Comparison of ENCODE assay signal across 8 cellular contexts in the genomic region with DNA sequence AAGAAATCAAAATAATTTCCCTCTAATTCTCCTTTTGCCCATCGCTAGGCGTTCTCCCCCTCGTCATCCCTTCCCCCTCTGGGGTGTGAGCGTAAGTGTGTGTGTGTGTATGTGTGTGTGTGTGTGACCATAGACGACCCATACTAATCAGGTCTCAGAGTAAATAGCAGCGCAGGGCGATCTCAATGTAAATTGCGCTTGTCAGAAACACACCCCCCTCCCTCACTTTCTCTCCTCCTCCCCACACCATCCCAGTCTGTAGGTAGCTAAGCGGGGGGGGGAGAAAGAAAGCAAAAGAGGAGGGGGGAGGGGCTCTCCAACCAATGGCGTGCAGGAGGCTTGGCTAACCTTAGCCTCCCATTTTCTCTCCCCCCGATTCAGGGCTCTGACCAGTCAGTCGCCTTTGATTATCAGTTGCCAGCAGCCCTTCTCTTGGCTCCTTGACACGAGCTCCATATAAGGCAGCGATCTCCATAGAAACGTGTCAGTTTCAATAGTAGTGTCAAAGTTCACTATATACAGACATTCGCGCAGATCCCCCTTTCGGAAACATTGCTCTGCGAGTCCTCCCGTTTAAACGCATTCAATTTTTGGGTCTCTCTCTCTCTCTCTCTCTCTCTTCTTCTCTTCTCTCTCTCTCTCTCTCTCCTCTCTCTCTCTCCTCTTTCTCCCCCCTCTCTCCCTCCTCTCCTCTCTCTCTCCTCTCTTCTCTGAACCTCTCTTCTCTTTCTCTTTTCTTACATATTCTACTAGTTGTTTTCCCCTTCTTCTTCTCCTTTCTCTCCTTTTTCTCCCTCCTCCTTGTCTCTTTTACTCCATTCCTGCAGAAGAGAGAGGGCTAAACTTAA. TPM values are rescaled to one million over a fixed set of nuclear protein-coding genes. Genes with fewer than 3 reads are reported as not detected.
A peak's percentile ranks its signal among the peaks of the same experiment; 100 is the strongest.
DNase-seq lines count a peak whose midpoint lies in the region; ATAC-seq, FAIRE-seq and TF ChIP-seq lines count a peak whose summit lies in the region.

Gene NR2F1, plus strand, starts transcription at position 546 of the 848 bp plus-strand sequence. CDS start 1,802 bp downstream, outside the sequence.

- H3K4me1 Mint-ChIP-seq in activated CD8-positive, alpha-beta T cell treated with anti-CD3 and anti-CD28 coated beads, Interleukin-2, amount 10 ng/mL, durations not matched to agents 7 days and 5 days (ENCODE audit: low read depth), result peaks cover 31% of the 10 kb centered on the region
- H3K4me1 Mint-ChIP-seq in glutamatergic neuron (ENCODE audit: low read depth, unreplicated experiment), result peaks cover 8% of the 10 kb centered on the region

- POLR2A ChIA-PET in AG04450 (lab: Yijun Ruan, JAX), result interaction anchor here (0.6 to 1.6 kb wide), 19 partner anchors 9 to 1113 kb away, joined by 3 to 7 read pairs (median 4); no protein-coding TSS in a partner anchor
- POLR2A ChIA-PET in activated CD8-positive, alpha-beta T cell treated with anti-CD3 and anti-CD28 coated beads, Interleukin-2, amount 10 ng/mL, durations not matched to agents 7 days and 5 days (lab: Charles Lee), result no interaction called here

- H3K27ac Mint-ChIP-seq in activated CD8-positive, alpha-beta T cell treated with anti-CD3 and anti-CD28 coated beads, Interleukin-2, amount 10 ng/mL, durations not matched to agents 7 days and 5 days, result no peak within 1 kb of the TSS
- no peak within 1 kb of the TSS for H3K27ac Mint-ChIP-seq in glutamatergic neuron (ENCODE audit: unreplicated experiment)

- intact Hi-C loops in posterior vena cava (cut with DNase I), result no loop called here

- peaks cover 6% of the 10 kb centered on the region for H3K36me3 Mint-ChIP-seq in activated CD8-positive, alpha-beta T cell treated with anti-CD3 and anti-CD28 coated beads, Interleukin-2, amount 10 ng/mL, durations not matched to agents 7 days and 5 days (ENCODE audit: low read depth)
- no peaks in the 10 kb centered on the region for H3K36me3 Mint-ChIP-seq in glutamatergic neuron (ENCODE audit: unreplicated experiment)

- H3K27me3 ChIP-seq in AG04450 (ENCODE audit: control insufficient read depth, insufficient read depth, low read length), result no peaks in the 10 kb centered on the region

- peak; percentile 26 for FAIRE-seq in GM19239 (lab: Jason Lieb, UNC)

- peak; percentile 99 for DNase-seq in AG04450 (ENCODE audit: low read depth, low spot score)
- DNase-seq in GM19239 (ENCODE audit: insufficient read length, low spot score), result no peak
- DNase-seq in NCI-H2107 treated with DMSO at 0.1 percent for 48 hours (lab: John Stamatoyannopoulos, UW; ENCODE audit: unreplicated experiment), result peak; percentile 66
- DNase-seq in activated CD8-positive, alpha-beta T cell treated with anti-CD3 and anti-CD28 coated beads, Interleukin-2, amount 10 ng/mL, durations not matched to agents 7 days and 5 days, result no peak
- peak; percentile 55 for DNase-seq in glutamatergic neuron
- peak; percentile 92 for DNase-seq in posterior vena cava (ENCODE audit: low spot score)
- DNase-seq in GM19240 (ENCODE audit: insufficient read length, low spot score), result no peak

- H3K4me3 Mint-ChIP-seq in activated CD8-positive, alpha-beta T cell treated with anti-CD3 and anti-CD28 coated beads, Interleukin-2, amount 10 ng/mL, durations not matched to agents 7 days and 5 days, result peak within 1 kb of the TSS; percentile 58
- no peak within 1 kb of the TSS for H3K4me3 Mint-ChIP-seq in glutamatergic neuron (ENCODE audit: unreplicated experiment)

- H3K9me3 Mint-ChIP-seq in activated CD8-positive, alpha-beta T cell treated with anti-CD3 and anti-CD28 coated beads, Interleukin-2, amount 10 ng/mL, durations not matched to agents 7 days and 5 days (ENCODE audit: insufficient read depth), result peaks cover 6% of the 10 kb centered on the region
- peaks cover 17% of the 10 kb centered on the region for H3K9me3 Mint-ChIP-seq in glutamatergic neuron (ENCODE audit: unreplicated experiment)

- TF ChIP-seq CTCF in AG04450 (IDR thresholded peaks at IDR 0.05; ENCODE audit: low read depth, low read length), result no peak
- no peak for TF ChIP-seq CTCF in glutamatergic neuron (IDR thresholded peaks at IDR 0.05; ENCODE audit: partially characterized antibody, unreplicated experiment)

- H3K27me3 Mint-ChIP-seq in activated CD8-positive, alpha-beta T cell treated with anti-CD3 and anti-CD28 coated beads, Interleukin-2, amount 10 ng/mL, durations not matched to agents 7 days and 5 days (ENCODE audit: low read depth), result peaks cover 52% of the 10 kb centered on the region
- H3K27me3 Mint-ChIP-seq in glutamatergic neuron (ENCODE audit: unreplicated experiment), result peaks cover 26% of the 10 kb centered on the region

- CTCF ChIA-PET in AG04450 (lab: Charles Lee), result interaction anchor here (0.5 to 1.2 kb wide), 9 partner anchors 24 to 1650 kb away, joined by 3 to 14 read pairs (median 4); no protein-coding TSS in a partner anchor
- CTCF ChIA-PET in activated CD8-positive, alpha-beta T cell treated with anti-CD3 and anti-CD28 coated beads, Interleukin-2, amount 10 ng/mL, durations not matched to agents 7 days and 5 days (lab: Charles Lee), result interaction anchor here (0.6 to 1.6 kb wide), 3 partner anchors 24 to 218 kb away, joined by 3 to 5 read pairs (median 4); no protein-coding TSS in a partner anchor

- ATAC-seq in activated CD8-positive, alpha-beta T cell treated with anti-CD3 and anti-CD28 coated beads, Interleukin-2, amount 10 ng/mL, durations not matched to agents 7 days and 5 days, result no peak
- no peak for ATAC-seq in HG03045 (IDR thresholded peaks at IDR 0.05; ENCODE audit: unreplicated experiment)

- peak within 1 kb of the TSS; percentile 81 for H3K27ac ChIP-seq in AG04450 (ENCODE audit: low read depth, low read length)

- no peaks in the 10 kb centered on the region; the same call in 1 of the 2 replicates for H3K9me3 ChIP-seq in AG04450 (ENCODE audit: control insufficient read depth, insufficient read depth, low read length)

- H3K4me3 ChIP-seq in AG04450 (ENCODE audit: low read depth, low read length), result peak within 1 kb of the TSS; percentile 92

RNA-seq across cellular contexts. Expression of gene NR2F1, which starts in this region (rescaled TPM):
- polyA plus RNA-seq in AG04450 (2011; rRNA removed), result 47.9 and 65.5 TPM in 2 replicates
- polyA minus RNA-seq in AG04450 (2011; rRNA and poly(A)+ RNA removed), result 63.1 and 83.0 TPM in 2 replicates
- total RNA-seq in activated CD8-positive, alpha-beta T cell treated with anti-CD3 and anti-CD28 coated beads, Interleukin-2, amount 10 ng/mL, durations not matched to agents 7 days and 5 days, result not detected
- total RNA-seq in glutamatergic neuron (ENCODE audit: unreplicated experiment) (0.37 TPM), posterior vena cava (10 to 100 TPM; 31.5 to 41.7 TPM)

Comparison
In these comparisons a context has a peak if more than half of its experiments do, and no peak if none do; other contexts are left out.
1. RNA of gene NR2F1 (total RNA-seq): 31.5 to 41.7 TPM in posterior vena cava; 0.37 TPM in glutamatergic neuron (single experiment) and not detected in activated CD8-positive, alpha-beta T cell treated with anti-CD3 and anti-CD28 coated beads, Interleukin-2, amount 10 ng/mL, durations not matched to agents 7 days and 5 days; every median in the first group is over 10 times any median in the second.
2. Peak in DNase-seq in glutamatergic neuron; RNA of the gene not detected or under 1 TPM.
3. DNase-seq: peak in AG04450 (single experiment), NCI-H2107 treated with DMSO at 0.1 percent for 48 hours (single experiment) and posterior vena cava (single experiment); none in GM19239 (single experiment), activated CD8-positive, alpha-beta T cell treated with anti-CD3 and anti-CD28 coated beads, Interleukin-2, amount 10 ng/mL, durations not matched to agents 7 days and 5 days (single experiment) and GM19240 (single experiment).